8 cellular contexts compared by ENCODE assay signal in genomic region chr3:117997201-117998049, GRCh38.
DNase-seq lines count a peak whose midpoint lies in the region; ATAC-seq, FAIRE-seq and TF ChIP-seq lines count a peak whose summit lies in the region.

No MANE protein-coding gene starts in this region.

- H2AFZ ChIP-seq in DND-41 (ENCODE audit: low read depth, low read length) = peak overlapping the region; percentile 85
- peak overlapping the region; percentile 24 for H2AFZ ChIP-seq in neural cell (ENCODE audit: low read depth, low read length)

- H3K27me3 ChIP-seq in DND-41 (ENCODE audit: insufficient read depth, low read length, poor library complexity) (no peaks in the 10 kb centered on the region), neural cell (ENCODE audit: insufficient read depth, low read depth, low read length) (no peaks in the 10 kb centered on the region), tibial artery (peaks cover 0 to 15% of the 10 kb centered on the region in 2 donors)

- no peaks in the 10 kb centered on the region for H3F3A ChIP-seq in neural cell (ENCODE audit: insufficient read depth, low read length, poor library complexity, severe bottlenecking)

- H3K9me3 ChIP-seq in DND-41 (ENCODE audit: insufficient read depth, low read length, severe bottlenecking) = no peaks in the 10 kb centered on the region
- no peaks in the 10 kb centered on the region for H3K9me3 ChIP-seq in neural cell (ENCODE audit: low read length)
- H3K9me3 ChIP-seq in tibial artery = no peaks in the 10 kb centered on the region

- TF ChIP-seq CTCF in DND-41 (IDR thresholded peaks at IDR 0.05; ENCODE audit: borderline replicate concordance, extremely low read depth, low read length, poor library complexity, severe bottlenecking) (peak; percentile 83), neural cell (IDR thresholded peaks at IDR 0.05; ENCODE audit: poor library complexity, severe bottlenecking) (peak; percentile 96), tibial artery (IDR thresholded peaks at IDR 0.05) (peak; percentile 62 to 80)

- intact Hi-C loops in tibial artery (cut with DNase I; ENCODE audit: low total_unique reads) = no loop called here

- H3K36me3 Mint-ChIP-seq in activated T-helper 17 cell treated with anti-CD3 and anti-CD28 coated beads, Interleukin-2, amount 50 U/mL, for 72 hours (ENCODE audit: low read depth) = no peaks in the 10 kb centered on the region

- DNase-seq in DND-41 (peak; percentile 71), HT1080 (ENCODE audit: low read depth) (peak; percentile 84), NCI-H774 (lab: John Stamatoyannopoulos, UW) (peak; percentile 46), frontal cortex (ENCODE audit: low spot score in 2 of 2) (peak; percentile 28 to 43), tibial artery (peak; percentile 79 to 80)

- H3K27ac Mint-ChIP-seq in activated T-helper 17 cell treated with anti-CD3 and anti-CD28 coated beads, Interleukin-2, amount 50 U/mL, for 72 hours = no peak overlapping the region

- no peak for FAIRE-seq in frontal cortex (lab: Jason Lieb, UNC)

- no peak overlapping the region for H3K4me3 Mint-ChIP-seq in activated T-helper 17 cell treated with anti-CD3 and anti-CD28 coated beads, Interleukin-2, amount 50 U/mL, for 72 hours

- no peaks in the 10 kb centered on the region for H3K4me1 Mint-ChIP-seq in activated T-helper 17 cell treated with anti-CD3 and anti-CD28 coated beads, Interleukin-2, amount 50 U/mL, for 72 hours

- ATAC-seq in DND-41 (ENCODE audit: insufficient read depth, low read depth) (peak; percentile 94), GM21528 (IDR thresholded peaks at IDR 0.05; ENCODE audit: low FRiP score, unreplicated experiment) (peak; percentile 99)
- ATAC-seq in activated T-helper 17 cell treated with anti-CD3 and anti-CD28 coated beads, Interleukin-2, amount 50 U/mL, for 72 hours (replicated peaks) = peak; percentile 65

- TF ChIP-seq EP300 in neural cell (conservative IDR thresholded peaks at IDR 0.05; ENCODE audit: poor library complexity, severe bottlenecking) = peak; percentile 51

- H3K9me3 Mint-ChIP-seq in activated T-helper 17 cell treated with anti-CD3 and anti-CD28 coated beads, Interleukin-2, amount 50 U/mL, for 72 hours = no peaks in the 10 kb centered on the region

- TF ChIP-seq RAD21 in neural cell (conservative IDR thresholded peaks at IDR 0.05) = peak; percentile 96

- H3K4me3 ChIP-seq in DND-41 (ENCODE audit: low read depth in 1 of 2, low read length in 2 of 2) (peak overlapping the region; percentile 4 to 61; a peak in 2 of 4 replicates), neural cell (ENCODE audit: low read length) (peak overlapping the region; percentile 77), tibial artery (peak overlapping the region; percentile 32 to 47)

- peak overlapping the region; percentile 51 for H3K9ac ChIP-seq in DND-41 (ENCODE audit: low read depth, low read length)
- H3K9ac ChIP-seq in neural cell (ENCODE audit: low read length) = peak overlapping the region; percentile 90

- H3K4me2 ChIP-seq in DND-41 (ENCODE audit: insufficient read depth, low read length) (peak overlapping the region; percentile 73), neural cell (ENCODE audit: low read length) (peak overlapping the region; percentile 50)

- no peaks in the 10 kb centered on the region for H3K79me2 ChIP-seq in DND-41 (ENCODE audit: insufficient read depth, low read length)
- H3K79me2 ChIP-seq in neural cell (replicated peaks; ENCODE audit: insufficient read depth, low read length) = peaks cover 38% of the 10 kb centered on the region

- no peaks in the 10 kb centered on the region for H4K20me1 ChIP-seq in DND-41 (ENCODE audit: insufficient read depth, low read length)
- no peaks in the 10 kb centered on the region for H4K20me1 ChIP-seq in neural cell (ENCODE audit: insufficient read depth)

- H3K4me1 ChIP-seq in DND-41 (ENCODE audit: insufficient read depth, low read length) = peaks cover 8% of the 10 kb centered on the region
- H3K4me1 ChIP-seq in tibial artery = peaks cover 0 to 17% (median 11%) of the 10 kb centered on the region in 4 donors

- H3K27ac ChIP-seq in DND-41 (ENCODE audit: low read length) = peak overlapping the region; percentile 57; the same call in 1 of the 2 replicates
- H3K27ac ChIP-seq in neural cell (ENCODE audit: low read length) = peak overlapping the region; percentile 94
- no peak overlapping the region for H3K27ac ChIP-seq in tibial artery

- H3K9me2 ChIP-seq in neural cell (ENCODE audit: insufficient read depth, low read length) = no peaks in the 10 kb centered on the region

- H3K27me3 Mint-ChIP-seq in activated T-helper 17 cell treated with anti-CD3 and anti-CD28 coated beads, Interleukin-2, amount 50 U/mL, for 72 hours = peaks cover 14% of the 10 kb centered on the region

- H3K36me3 ChIP-seq in DND-41 (ENCODE audit: insufficient read depth, low read length) = no peaks in the 10 kb centered on the region
- H3K36me3 ChIP-seq in neural cell (ENCODE audit: insufficient read depth, low read length) = no peaks in the 10 kb centered on the region
- no peaks in the 10 kb centered on the region for H3K36me3 ChIP-seq in tibial artery

TF ChIP-seq in neural cell, 6 proteins besides CTCF, POLR2A, EP300 and RAD21:
- TF ChIP-seq REST (IDR thresholded peaks at IDR 0.05; ENCODE audit: borderline replicate concordance) (peak; percentile 77), SMC3 (conservative IDR thresholded peaks at IDR 0.05; ENCODE audit: poor library complexity) (peak; percentile 97), MXI1 (conservative IDR thresholded peaks at IDR 0.05; ENCODE audit: poor library complexity, severe bottlenecking) (peak; percentile 58), POLR2AphosphoS5 (IDR thresholded peaks at IDR 0.05) (peak; percentile 89), TAF1 (IDR thresholded peaks at IDR 0.05; ENCODE audit: low read depth) (peak; percentile 69), EZH2 (IDR thresholded peaks at IDR 0.05; ENCODE audit: borderline replicate concordance, insufficient read depth, low read length, poor library complexity, severe bottlenecking) (no peak)

Comparison
In these comparisons a context has a peak if more than half of its experiments do, and no peak if none do; other contexts are left out.
1. H3K27ac ChIP-seq: peak in DND-41 (single experiment) and neural cell (single experiment); none in tibial artery (0 of 2).
2. Peak in every context shown above with its lines, with median percentiles within 50 percentile points of each other: ATAC-seq, DNase-seq, H3K4me3 ChIP-seq and CTCF ChIP-seq.